Comparison of ENCODE assay signal across 8 cellular contexts in genomic region chr20:63381781-63382431, GRCh38. TPM values are rescaled to one million over a fixed set of nuclear protein-coding genes. Genes with fewer than 3 reads are reported as not detected.
DNase-seq lines count a peak whose midpoint lies in the region; ATAC-seq and TF ChIP-seq lines count a peak whose summit lies in the region.

No MANE protein-coding gene starts in this region.

- peaks cover 30% of the 10 kb centered on the region for H3K27me3 ChIP-seq in CD4-positive, alpha-beta T cell (ENCODE audit: control insufficient read depth, insufficient read depth, low read length)

- intact Hi-C loops in CD4-positive, alpha-beta T cell (cut with DNase I, micrococcal nuclease): loop anchor here (1.0 to 10.0 kb wide), 5 partner anchors 67 to 325 kb away; no protein-coding TSS in a partner anchor

- DNase-seq in CD4-positive, alpha-beta T cell: peak in 8 of 10 experiments; percentile 1 to 54 (median 21)
- DNase-seq in HuH-7.5 (ENCODE audit: low spot score): peak; percentile 91
- DNase-seq in activated T-cell treated with anti-CD3 and anti-CD28 coated beads, Interleukin-2, amount 50 U/mL, for 1 hour: peak; percentile 59
- DNase-seq in glutamatergic neuron: peak; percentile 81
- peak; percentile 29 to 41 for DNase-seq in stimulated activated CD4-positive, alpha-beta T cell treated with anti-CD3 and anti-CD28 coated beads, Interleukin-1b, Interleukin-23, amount 100 ng/mL, for 4 hours (ENCODE audit: low read depth in 2 of 2)

- H3K4me3 Mint-ChIP-seq in CD4-positive, alpha-beta T cell: no peak overlapping the region
- H3K4me3 Mint-ChIP-seq in glutamatergic neuron (ENCODE audit: unreplicated experiment): no peak overlapping the region
- no peak overlapping the region for H3K4me3 Mint-ChIP-seq in activated T-helper 17 cell treated with anti-CD3 and anti-CD28 coated beads, Interleukin-2, amount 50 U/mL, for 72 hours

- peak; percentile 86 for TF ChIP-seq CTCF in CD4-positive, alpha-beta T cell (IDR thresholded peaks at IDR 0.05)
- peak; percentile 100 for TF ChIP-seq CTCF in glutamatergic neuron (IDR thresholded peaks at IDR 0.05; ENCODE audit: partially characterized antibody, unreplicated experiment)

- peaks cover 10% of the 10 kb centered on the region for H3K9me3 ChIP-seq in CD4-positive, alpha-beta T cell (ENCODE audit: control insufficient read depth, low read length)

- peaks cover 26% of the 10 kb centered on the region for H3K27me3 Mint-ChIP-seq in CD4-positive, alpha-beta T cell
- H3K27me3 Mint-ChIP-seq in glutamatergic neuron (ENCODE audit: unreplicated experiment): peaks cover 8% of the 10 kb centered on the region
- H3K27me3 Mint-ChIP-seq in activated T-helper 17 cell treated with anti-CD3 and anti-CD28 coated beads, Interleukin-2, amount 50 U/mL, for 72 hours: peaks cover 7% of the 10 kb centered on the region

- H3K27ac ChIP-seq in CD4-positive, alpha-beta T cell (ENCODE audit: low read depth, low read length): no peak overlapping the region

- H3K4me1 Mint-ChIP-seq in CD4-positive, alpha-beta T cell (ENCODE audit: low read depth): no peaks in the 10 kb centered on the region
- H3K4me1 Mint-ChIP-seq in glutamatergic neuron (ENCODE audit: low read depth, unreplicated experiment): peaks cover 22% of the 10 kb centered on the region
- H3K4me1 Mint-ChIP-seq in activated T-helper 17 cell treated with anti-CD3 and anti-CD28 coated beads, Interleukin-2, amount 50 U/mL, for 72 hours: no peaks in the 10 kb centered on the region

- no peak for ATAC-seq in CD4-positive, alpha-beta T cell (ENCODE audit: poor library complexity)
- ATAC-seq in HG02885 (IDR thresholded peaks at IDR 0.05; ENCODE audit: poor library complexity, unreplicated experiment): no peak
- ATAC-seq in GM21529 (IDR thresholded peaks at IDR 0.05; ENCODE audit: unreplicated experiment): no peak
- no peak for ATAC-seq in activated T-helper 17 cell treated with anti-CD3 and anti-CD28 coated beads, Interleukin-2, amount 50 U/mL, for 72 hours (replicated peaks)

- no peak overlapping the region for H3K27ac Mint-ChIP-seq in CD4-positive, alpha-beta T cell
- no peak overlapping the region for H3K27ac Mint-ChIP-seq in glutamatergic neuron (ENCODE audit: unreplicated experiment)
- H3K27ac Mint-ChIP-seq in activated T-helper 17 cell treated with anti-CD3 and anti-CD28 coated beads, Interleukin-2, amount 50 U/mL, for 72 hours: no peak overlapping the region

- no peaks in the 10 kb centered on the region for H3K9me3 Mint-ChIP-seq in CD4-positive, alpha-beta T cell
- peaks cover 22% of the 10 kb centered on the region for H3K9me3 Mint-ChIP-seq in glutamatergic neuron (ENCODE audit: unreplicated experiment)
- peaks cover 8% of the 10 kb centered on the region for H3K9me3 Mint-ChIP-seq in activated T-helper 17 cell treated with anti-CD3 and anti-CD28 coated beads, Interleukin-2, amount 50 U/mL, for 72 hours

- POLR2A ChIA-PET in CD4-positive, alpha-beta T cell (lab: Charles Lee): no interaction called here

- CTCF ChIA-PET in CD4-positive, alpha-beta T cell (lab: Charles Lee): interaction anchor here (1.3 to 1.7 kb wide), 2 partner anchors 72 to 158 kb away, joined by 4 to 16 read pairs; no protein-coding TSS in a partner anchor

- H3K36me3 Mint-ChIP-seq in CD4-positive, alpha-beta T cell (ENCODE audit: low read depth): no peaks in the 10 kb centered on the region
- H3K36me3 Mint-ChIP-seq in glutamatergic neuron (ENCODE audit: unreplicated experiment): peaks cover 18% of the 10 kb centered on the region
- H3K36me3 Mint-ChIP-seq in activated T-helper 17 cell treated with anti-CD3 and anti-CD28 coated beads, Interleukin-2, amount 50 U/mL, for 72 hours (ENCODE audit: low read depth): no peaks in the 10 kb centered on the region

RNA-seq across cellular contexts. Expression of gene CHRNA4, which starts 20.8 kb away (rescaled TPM):
- not detected for total RNA-seq in CD4-positive, alpha-beta T cell
- total RNA-seq in glutamatergic neuron (ENCODE audit: unreplicated experiment): 165 TPM
- total RNA-seq in activated T-helper 17 cell treated with anti-CD3 and anti-CD28 coated beads, Interleukin-2, amount 50 U/mL, for 72 hours: not detected

Comparison
In these comparisons a context has a peak if more than half of its experiments do, and no peak if none do; other contexts are left out.
1. DNase-seq: peak in every context shown above with its lines; median percentile 91 in HuH-7.5; 81 in glutamatergic neuron; 59 in activated T-cell treated with anti-CD3 and anti-CD28 coated beads, Interleukin-2, amount 50 U/mL, for 1 hour; 35 in stimulated activated CD4-positive, alpha-beta T cell treated with anti-CD3 and anti-CD28 coated beads, Interleukin-1b, Interleukin-23, amount 100 ng/mL, for 4 hours; 21 in CD4-positive, alpha-beta T cell.
2. RNA of gene CHRNA4, which starts 20.8 kb away (total RNA-seq): 165 TPM in glutamatergic neuron (single experiment); not detected in CD4-positive, alpha-beta T cell and not detected in activated T-helper 17 cell treated with anti-CD3 and anti-CD28 coated beads, Interleukin-2, amount 50 U/mL, for 72 hours; every median in the first group is over 100 times any median in the second.